ENCODE assay signal across 9 cellular contexts in the genomic region with DNA sequence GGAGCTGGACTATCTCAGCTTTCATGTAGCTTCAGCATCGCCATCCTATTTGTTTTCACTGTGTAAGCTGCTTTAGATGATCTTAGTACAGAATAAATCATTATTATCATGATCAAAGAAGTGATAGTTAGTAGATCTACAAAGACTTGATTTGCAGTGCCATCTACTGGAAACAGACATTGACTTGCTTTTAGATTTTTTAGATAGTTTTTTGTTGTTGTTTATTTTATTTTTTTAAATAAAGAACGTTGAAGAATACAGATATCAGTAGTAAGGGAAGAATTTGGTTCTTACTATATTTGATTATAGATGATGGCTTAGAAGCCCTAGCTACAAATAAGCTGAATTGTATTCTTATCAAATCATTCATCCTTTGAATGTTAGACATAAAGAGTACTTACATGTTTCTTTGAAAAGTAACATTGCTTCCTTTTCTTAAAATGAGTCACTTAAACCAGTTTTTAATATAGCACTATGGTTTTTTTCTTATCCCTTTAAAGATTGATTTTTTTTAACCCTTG. TPM values are rescaled to one million over a fixed set of nuclear protein-coding genes. Genes with fewer than 3 reads are reported as not detected.
DNase-seq lines count a peak whose midpoint lies in the region; ATAC-seq and TF ChIP-seq lines count a peak whose summit lies in the region.
"Had no signal": no experiment of that assay in that cellular context is flagged by ENCODE, and none has a peak within 500 bp of the region (broad histone marks: within the 10 kb centered on the region; RNA-seq: fewer than 3 reads in every experiment).

No MANE protein-coding gene starts in this region.

- H3K27ac Mint-ChIP-seq in Calu3 (ENCODE audit: unreplicated experiment), result no peak overlapping the region
- no peak overlapping the region for H3K27ac Mint-ChIP-seq in activated naive CD4-positive, alpha-beta T cell treated with anti-CD3 and anti-CD28 coated beads for 36 hours

- no peaks in the 10 kb centered on the region for H3K4me1 Mint-ChIP-seq in Calu3 (ENCODE audit: low read depth, unreplicated experiment)
- peaks cover 17% of the 10 kb centered on the region for H3K4me1 Mint-ChIP-seq in activated naive CD4-positive, alpha-beta T cell treated with anti-CD3 and anti-CD28 coated beads for 36 hours (ENCODE audit: low read depth)

- 3 to 7% (median 3%) methylated on average over 2 of the region's 2 CpGs for WGBS in psoas muscle, 3 donors

- no peaks in the 10 kb centered on the region for H3K9me3 ChIP-seq in psoas muscle
- H3K9me3 ChIP-seq: sigmoid colon had no signal

- no peak for TF ChIP-seq CTCF in NB4 (IDR thresholded peaks at IDR 0.05; ENCODE audit: low read depth, low read length)
- peak; percentile 40 for TF ChIP-seq CTCF in epithelial cell of esophagus (IDR thresholded peaks at IDR 0.05; ENCODE audit: insufficient read depth, low read depth, low read length, missing control alignments)
- peak; percentile 55 for TF ChIP-seq CTCF in psoas muscle (IDR thresholded peaks at IDR 0.05)
- TF ChIP-seq CTCF in Calu3 (IDR thresholded peaks at IDR 0.05; ENCODE audit: unreplicated experiment), result no peak

- H3K9me3 Mint-ChIP-seq in Calu3 (ENCODE audit: low read depth, unreplicated experiment), result no peaks in the 10 kb centered on the region
- H3K9me3 Mint-ChIP-seq in activated naive CD4-positive, alpha-beta T cell treated with anti-CD3 and anti-CD28 coated beads for 36 hours, result no peaks in the 10 kb centered on the region

- CTCF ChIA-PET in Calu3 (lab: Charles Lee), result no interaction called here
- CTCF ChIA-PET in activated naive CD4-positive, alpha-beta T cell treated with anti-CD3 and anti-CD28 coated beads for 36 hours (lab: Charles Lee), result interaction anchor here (0.7 to 6.3 kb wide), 11 partner anchors 9 to 721 kb away, joined by 3 to 68 read pairs (median 3); no protein-coding TSS in a partner anchor

- DNase-seq in NCI-H1417 (lab: John Stamatoyannopoulos, UW) (peak in 2 of 3 experiments; percentile 22 to 36), NCI-H1417 treated with DMSO at 0.1 percent for 48 hours (lab: John Stamatoyannopoulos, UW) (no peak), NB4 (ENCODE audit: low read depth) (peak; percentile 53), epithelial cell of esophagus (ENCODE audit: low read depth) (peak; percentile 57), psoas muscle (no peak), Calu3 (no peak), DMS79 (lab: John Stamatoyannopoulos, UW) (no peak)
- DNase-seq in activated naive CD4-positive, alpha-beta T cell treated with anti-CD3 and anti-CD28 coated beads for 36 hours, result no peak
- DNase-seq: sigmoid colon had no signal

- peaks cover 4% of the 10 kb centered on the region for H3K4me1 ChIP-seq in psoas muscle

- intact Hi-C loops in psoas muscle (cut with DNase I) (loop anchor here (5.0 to 10.0 kb wide), 6 partner anchors 295 to 752 kb away; no protein-coding TSS in a partner anchor), Calu3 (cut with micrococcal nuclease; ENCODE audit: unreplicated experiment) (loop anchor here (1.0 to 5.0 kb wide), 4 partner anchors 157 to 748 kb away; no protein-coding TSS in a partner anchor)
- intact Hi-C loops in activated naive CD4-positive, alpha-beta T cell treated with anti-CD3 and anti-CD28 coated beads for 36 hours (cut with micrococcal nuclease), result loop anchor here (1.0 to 10.0 kb wide), 6 partner anchors 270 to 1002 kb away; no protein-coding TSS in a partner anchor

- TF ChIP-seq POLR2A in NB4 (IDR thresholded peaks at IDR 0.05; ENCODE audit: extremely low read depth, insufficient read length), result no peak

- H3K36me3 Mint-ChIP-seq in Calu3 (ENCODE audit: insufficient read depth, unreplicated experiment), result no peaks in the 10 kb centered on the region
- H3K36me3 Mint-ChIP-seq in activated naive CD4-positive, alpha-beta T cell treated with anti-CD3 and anti-CD28 coated beads for 36 hours (ENCODE audit: low read depth), result no peaks in the 10 kb centered on the region

- H3K27ac ChIP-seq in psoas muscle, result no peak overlapping the region
- H3K27ac ChIP-seq: sigmoid colon had no signal

- H3K4me3 Mint-ChIP-seq in Calu3 (ENCODE audit: low read depth, unreplicated experiment), result no peak overlapping the region
- no peak overlapping the region for H3K4me3 Mint-ChIP-seq in activated naive CD4-positive, alpha-beta T cell treated with anti-CD3 and anti-CD28 coated beads for 36 hours

- no TSS peak for BruUV-seq in Calu3 (replicated peaks; lab: Mats Ljungman, UMichigan)

- H3K27me3 Mint-ChIP-seq in Calu3 (ENCODE audit: unreplicated experiment), result peaks cover 59% of the 10 kb centered on the region
- peaks cover 11% of the 10 kb centered on the region for H3K27me3 Mint-ChIP-seq in activated naive CD4-positive, alpha-beta T cell treated with anti-CD3 and anti-CD28 coated beads for 36 hours (ENCODE audit: low read depth)

- H3K36me3 ChIP-seq in psoas muscle (ENCODE audit: insufficient read depth in 1 of 2, low read depth in 1 of 2), result no peaks in the 10 kb centered on the region
- H3K36me3 ChIP-seq: sigmoid colon had no signal

- H3K4me3 ChIP-seq in NB4 (ENCODE audit: low read depth, low read length) (no peak overlapping the region), epithelial cell of esophagus (ENCODE audit: low read length) (no peak overlapping the region), psoas muscle (no peak overlapping the region)
- H3K4me3 ChIP-seq: sigmoid colon had no signal

- ATAC-seq in psoas muscle, result no peak

- H3K27me3 ChIP-seq in psoas muscle (ENCODE audit: insufficient read depth in 3 of 3, low read length in 2 of 3), result peaks cover under 1 to 8% (median 3%) of the 10 kb centered on the region in 3 donors

RNA-seq across cellular contexts. Expression of gene SFMBT2, which starts 6.3 kb away (rescaled TPM):
- total RNA-seq in psoas muscle, result 1 to 10 TPM; 3.0 to 8.2 (median 5.0) TPM
- polyA plus RNA-seq in psoas muscle, result under 1 TPM; 0.53 to 0.87 (median 0.59) TPM
- 0.64 and 1.7 TPM in 2 replicates for total RNA-seq in Calu3 (2022)
- total RNA-seq in activated naive CD4-positive, alpha-beta T cell treated with anti-CD3 and anti-CD28 coated beads for 36 hours, result 10 to 100 TPM; 20.0 to 21.5 TPM

Comparison
In these comparisons a context has a peak if more than half of its experiments do, and no peak if none do; other contexts are left out.
1. DNase-seq: peak in NCI-H1417 (2 of 3), NB4 (single experiment) and epithelial cell of esophagus (single experiment); none in NCI-H1417 treated with DMSO at 0.1 percent for 48 hours (single experiment), psoas muscle (0 of 2), Calu3 (single experiment), activated naive CD4-positive, alpha-beta T cell treated with anti-CD3 and anti-CD28 coated beads for 36 hours (single experiment) and DMS79 (single experiment).
2. CTCF ChIP-seq: peak in epithelial cell of esophagus (single experiment) and psoas muscle (single experiment); none in NB4 (single experiment) and Calu3 (single experiment).